In the genomic region with DNA sequence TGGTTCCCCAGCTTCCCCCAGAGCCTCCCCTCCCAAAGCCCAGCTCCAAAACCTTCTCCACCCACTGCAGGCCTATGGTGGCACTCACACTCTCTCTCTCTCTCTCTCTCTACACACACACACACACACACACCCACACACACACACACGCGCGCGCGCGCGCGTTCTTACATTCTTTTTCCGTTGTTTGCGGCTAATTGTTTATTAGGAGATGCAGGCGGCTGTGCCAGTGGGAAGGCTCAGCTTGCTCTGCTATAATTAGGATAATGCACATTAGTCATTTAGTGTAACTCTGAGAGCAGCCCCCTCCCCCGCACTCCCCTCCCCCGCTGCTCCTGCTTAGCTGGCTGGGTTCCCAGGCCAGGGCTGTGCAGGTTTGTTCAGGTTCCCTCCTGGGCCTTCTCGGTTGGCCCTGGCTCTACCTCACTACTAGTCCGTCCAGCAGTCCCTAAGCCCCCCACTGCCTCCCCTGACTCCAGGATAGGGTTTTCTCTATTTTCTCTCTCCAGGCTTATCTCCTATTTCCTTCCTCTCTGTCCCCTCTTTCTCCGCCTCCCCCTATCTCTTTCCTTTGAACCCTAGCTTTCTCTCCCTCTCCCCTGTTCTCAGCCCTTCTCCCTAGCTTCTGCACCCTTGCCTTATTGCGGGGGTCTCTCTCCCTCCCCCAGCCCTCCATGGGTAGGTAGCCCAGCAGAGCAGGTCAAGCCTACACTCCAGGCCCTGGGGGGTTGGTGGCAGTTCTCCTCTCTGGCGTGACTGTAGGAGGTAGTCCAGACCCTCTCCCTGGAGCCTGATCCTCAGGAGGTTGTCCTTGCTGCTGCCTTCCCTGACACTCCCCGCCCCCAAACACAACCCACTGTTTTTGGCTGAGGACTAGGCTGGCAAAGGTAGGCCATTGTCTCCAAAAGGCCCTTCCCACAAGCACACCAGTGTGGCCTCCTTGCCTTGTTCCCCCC, we compare ENCODE assay signal across 12 cellular contexts. TPM values are rescaled to one million over a fixed set of nuclear protein-coding genes. Genes with fewer than 3 reads are reported as not detected.
DNase-seq lines count a peak whose midpoint lies in the region; ATAC-seq, FAIRE-seq and TF ChIP-seq lines count a peak whose summit lies in the region.
"Had no signal": no experiment of that assay in that cellular context is flagged by ENCODE, and none has a peak within 500 bp of the region (broad histone marks: within the 10 kb centered on the region; RNA-seq: fewer than 3 reads in every experiment).

No MANE protein-coding gene starts in this region.

- H3K9ac ChIP-seq in kidney (ENCODE audit: low read length in 2 of 2): no peak overlapping the region

- H3K27me3 Mint-ChIP-seq in activated CD8-positive, alpha-beta memory T cell treated with anti-CD3 and anti-CD28 coated beads, Interleukin-2, amount 10 ng/mL, durations not matched to agents 7 days and 5 days: peaks cover 62% of the 10 kb centered on the region

- no peak overlapping the region for H3K27ac ChIP-seq in RWPE2 (ENCODE audit: poor library complexity, severe bottlenecking)
- H3K27ac ChIP-seq in kidney (ENCODE audit: low read depth in 2 of 2, low read length in 2 of 2): peak overlapping the region in 1 of 2 donors; percentile 64

- H3K4me1 Mint-ChIP-seq in activated CD8-positive, alpha-beta memory T cell treated with anti-CD3 and anti-CD28 coated beads, Interleukin-2, amount 10 ng/mL, durations not matched to agents 7 days and 5 days: peaks cover 3% of the 10 kb centered on the region

- FAIRE-seq in kidney (lab: Jason Lieb, UNC): no peak
- FAIRE-seq: endometrium had no signal

- no peaks in the 10 kb centered on the region for H3K4me1 ChIP-seq in RWPE2 (ENCODE audit: insufficient read depth, poor library complexity, severe bottlenecking)
- H3K4me1 ChIP-seq in kidney (ENCODE audit: control insufficient read depth in 1 of 2, insufficient read depth in 1 of 2, low read depth in 1 of 2, low read length in 2 of 2): peaks cover 9 to 16% of the 10 kb centered on the region in 2 donors

- H3K4me3 ChIP-seq in RWPE2 (ENCODE audit: severe bottlenecking) (no peak overlapping the region), kidney (ENCODE audit: low read length in 2 of 2) (no peak overlapping the region)
- H3K4me3 ChIP-seq: mucosa of descending colon had no signal

- H3K27me3 ChIP-seq in RWPE2 (ENCODE audit: insufficient read depth, poor library complexity, severe bottlenecking): peaks cover 13% of the 10 kb centered on the region

- ATAC-seq in RWPE2 (ENCODE audit: low read depth) (peak; percentile 51; the same call in 1 of the 3 replicates), GM19328 (IDR thresholded peaks at IDR 0.05; ENCODE audit: unreplicated experiment) (no peak)
- ATAC-seq in activated CD8-positive, alpha-beta memory T cell treated with anti-CD3 and anti-CD28 coated beads, Interleukin-2, amount 10 ng/mL, durations not matched to agents 7 days and 5 days: no peak
- ATAC-seq: mucosa of descending colon had no signal

- H3K9me3 ChIP-seq in RWPE2 (ENCODE audit: severe bottlenecking): no peaks in the 10 kb centered on the region
- no peaks in the 10 kb centered on the region for H3K9me3 ChIP-seq in kidney (ENCODE audit: control insufficient read depth in 1 of 2, low read length in 2 of 2)
- H3K9me3 ChIP-seq: mucosa of descending colon had no signal

- H3K36me3 Mint-ChIP-seq in activated CD8-positive, alpha-beta memory T cell treated with anti-CD3 and anti-CD28 coated beads, Interleukin-2, amount 10 ng/mL, durations not matched to agents 7 days and 5 days: no peaks in the 10 kb centered on the region
- H3K36me3 Mint-ChIP-seq: activated naive CD8-positive, alpha-beta T cell treated with anti-CD3 and anti-CD28 coated beads, Interleukin-2, amount 10 ng/mL, durations not matched to agents 7 days and 5 days had no signal

- no peak for TF ChIP-seq CTCF in RWPE2 (IDR thresholded peaks at IDR 0.05; ENCODE audit: poor library complexity, severe bottlenecking)
- no peak for TF ChIP-seq CTCF in kidney (IDR thresholded peaks at IDR 0.05; ENCODE audit: borderline replicate concordance, extremely low read depth, insufficient read depth)

- in situ Hi-C loops in KBM-7 (cut with MboI; ENCODE audit: low pct_unique_long_range_greater_than_20kb, low sequenced_read_pairs): no loop called here

- no peaks in the 10 kb centered on the region for H3K9me3 Mint-ChIP-seq in activated CD8-positive, alpha-beta memory T cell treated with anti-CD3 and anti-CD28 coated beads, Interleukin-2, amount 10 ng/mL, durations not matched to agents 7 days and 5 days (ENCODE audit: low read depth)
- H3K9me3 Mint-ChIP-seq: activated naive CD8-positive, alpha-beta T cell treated with anti-CD3 and anti-CD28 coated beads, Interleukin-2, amount 10 ng/mL, durations not matched to agents 7 days and 5 days had no signal

- H3K4me3 Mint-ChIP-seq in activated CD8-positive, alpha-beta memory T cell treated with anti-CD3 and anti-CD28 coated beads, Interleukin-2, amount 10 ng/mL, durations not matched to agents 7 days and 5 days: no peak overlapping the region
- H3K4me3 Mint-ChIP-seq: activated naive CD8-positive, alpha-beta T cell treated with anti-CD3 and anti-CD28 coated beads, Interleukin-2, amount 10 ng/mL, durations not matched to agents 7 days and 5 days had no signal

- H3K36me3 ChIP-seq in RWPE2 (ENCODE audit: low read depth): no peaks in the 10 kb centered on the region
- H3K36me3 ChIP-seq in kidney (ENCODE audit: control insufficient read depth in 1 of 2, insufficient read depth in 2 of 2, low read length in 2 of 2): no peaks in the 10 kb centered on the region

- no peak overlapping the region for H3K27ac Mint-ChIP-seq in activated CD8-positive, alpha-beta memory T cell treated with anti-CD3 and anti-CD28 coated beads, Interleukin-2, amount 10 ng/mL, durations not matched to agents 7 days and 5 days
- H3K27ac Mint-ChIP-seq: activated naive CD8-positive, alpha-beta T cell treated with anti-CD3 and anti-CD28 coated beads, Interleukin-2, amount 10 ng/mL, durations not matched to agents 7 days and 5 days had no signal

- DNase-seq in Ammon's horn (ENCODE audit: low spot score) (peak; percentile 48), NCI-H1092 treated with DMSO at 0.1 percent for 48 hours (lab: John Stamatoyannopoulos, UW) (peak; percentile 52), RWPE2 (ENCODE audit: low spot score) (no peak), kidney (peak; percentile 79), hippocampal formation (lab: John Stamatoyannopoulos, UW) (no peak), KBM-7 (no peak)
- no peak for DNase-seq in activated CD8-positive, alpha-beta memory T cell treated with anti-CD3 and anti-CD28 coated beads, Interleukin-2, amount 10 ng/mL, durations not matched to agents 7 days and 5 days
- DNase-seq: activated CD4-positive, alpha-beta T cell treated with anti-CD3 and anti-CD28 coated beads for 4 hours; activated naive CD8-positive, alpha-beta T cell treated with anti-CD3 and anti-CD28 coated beads, Interleukin-2, amount 10 ng/mL, durations not matched to agents 7 days and 5 days had no signal

- CTCF ChIA-PET in activated CD8-positive, alpha-beta memory T cell treated with anti-CD3 and anti-CD28 coated beads, Interleukin-2, amount 10 ng/mL, durations not matched to agents 7 days and 5 days (lab: Charles Lee): interaction anchor here (0.7 kb wide), 1 partner anchor 1055 kb away, joined by 3 read pairs; no protein-coding TSS in a partner anchor

- intact Hi-C loops in kidney (cut with DNase I): no loop called here

RNA-seq across cellular contexts. Expression of gene TMEM132E, which starts 34.0 kb away (rescaled TPM):
- 1.1 TPM for total RNA-seq in kidney
- 4.3 TPM for polyA plus RNA-seq in kidney (ENCODE audit: insufficient read depth, low read depth, low replicate concordance)
- not detected for total RNA-seq in activated CD8-positive, alpha-beta memory T cell treated with anti-CD3 and anti-CD28 coated beads, Interleukin-2, amount 10 ng/mL, durations not matched to agents 7 days and 5 days

Comparison
In these comparisons a context has a peak if more than half of its experiments do, and no peak if none do; other contexts are left out.
1. DNase-seq: peak in Ammon's horn (single experiment), NCI-H1092 treated with DMSO at 0.1 percent for 48 hours (single experiment) and kidney (single experiment); none in RWPE2 (single experiment), hippocampal formation (0 of 2), KBM-7 (single experiment) and activated CD8-positive, alpha-beta memory T cell treated with anti-CD3 and anti-CD28 coated beads, Interleukin-2, amount 10 ng/mL, durations not matched to agents 7 days and 5 days (single experiment).